ENCODE assay signal across 17 cellular contexts in the genomic region with DNA sequence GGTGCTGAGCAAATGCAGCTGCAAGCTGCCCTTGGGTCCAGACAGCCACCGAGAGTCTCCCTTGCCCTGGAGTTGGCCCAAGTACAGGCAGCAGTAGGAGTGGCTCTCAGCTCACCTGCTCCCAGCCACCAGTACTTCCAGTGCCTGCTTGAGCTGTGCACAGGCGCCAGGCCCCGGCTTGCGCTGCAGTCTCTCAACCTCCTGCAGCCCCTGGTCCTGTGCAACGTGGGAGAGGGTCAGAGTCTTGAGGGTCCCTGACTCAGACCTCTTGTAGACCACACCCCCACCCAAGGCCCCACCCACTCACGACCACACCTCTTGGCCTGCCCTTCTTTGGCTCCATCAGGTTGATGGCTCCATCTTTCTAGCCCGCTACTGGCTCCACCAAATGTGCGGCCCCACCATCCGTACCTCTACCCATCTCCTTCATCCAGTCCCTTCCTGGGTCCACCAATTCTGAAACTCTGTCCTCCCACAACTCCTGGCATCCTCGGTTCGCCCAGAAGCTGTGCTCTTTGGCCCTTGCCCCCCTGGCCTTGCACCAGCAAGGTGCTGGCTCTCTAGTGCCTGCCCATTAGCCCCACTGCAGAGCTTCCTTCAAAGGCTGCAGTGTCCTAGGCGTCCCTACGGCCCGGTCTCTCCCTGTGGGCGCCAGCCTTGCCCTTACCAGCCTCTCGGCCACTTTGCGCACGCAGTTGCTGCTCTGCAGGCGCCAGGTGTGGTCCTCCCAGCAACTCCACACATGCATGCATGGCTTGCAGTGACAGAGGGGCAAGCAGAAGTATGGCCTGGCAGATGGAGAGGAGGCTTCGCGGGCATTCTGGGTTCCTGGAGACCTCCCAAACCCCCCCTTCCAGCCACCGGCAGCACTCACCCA. TPM values are rescaled to one million over a fixed set of nuclear protein-coding genes. Genes with fewer than 3 reads are reported as not detected.
A peak's percentile ranks its signal among the peaks of the same experiment; 100 is the strongest.
DNase-seq lines count a peak whose midpoint lies in the region; ATAC-seq and TF ChIP-seq lines count a peak whose summit lies in the region.
"Had no signal": no experiment of that assay in that cellular context is flagged by ENCODE, and none has a peak within 500 bp of the region (broad histone marks: within the 10 kb centered on the region; RNA-seq: fewer than 3 reads in every experiment).

No MANE protein-coding gene starts in this region.

- H3K4me1 ChIP-seq in H9 (ENCODE audit: insufficient read depth, low read length) (no peaks in the 10 kb centered on the region), thyroid gland (peaks cover 16 to 18% of the 10 kb centered on the region in 2 donors), esophagus squamous epithelium (peaks cover 15 to 21% (median 17%) of the 10 kb centered on the region in 3 donors)
- H3K4me1 ChIP-seq: BE2C, colonic mucosa had no signal

- no peak overlapping the region for H3K4me3 ChIP-seq in thyroid gland (replicated peaks in 1 of 3)
- no peak overlapping the region for H3K4me3 ChIP-seq in esophagus squamous epithelium
- H3K4me3 ChIP-seq: colonic mucosa, GM12878, lung, tibial nerve had no signal

- H3K18ac ChIP-seq in H9 (ENCODE audit: insufficient read length, low read depth, low read length), result no peak overlapping the region

- intact Hi-C loops in thyroid gland (cut with DNase I), result no loop called here
- intact Hi-C loops in esophagus squamous epithelium (cut with DNase I), result no loop called here

- H3K27ac ChIP-seq in H9 (ENCODE audit: insufficient read length, low read depth, low read length) (no peak overlapping the region), thyroid gland (no peak overlapping the region), esophagus squamous epithelium (no peak overlapping the region)
- H3K27ac ChIP-seq: brain microvascular endothelial cell, colonic mucosa, tibial nerve had no signal

- TF ChIP-seq POLR2A in thyroid gland (IDR thresholded peaks at IDR 0.05), result no peak
- no peak for TF ChIP-seq POLR2A in esophagus squamous epithelium (IDR thresholded peaks at IDR 0.05)

- H2BK20ac ChIP-seq in H9 (ENCODE audit: low read depth, low read length, poor library complexity, severe bottlenecking), result no peak overlapping the region

- peaks cover 66% of the 10 kb centered on the region for H3K27me3 Mint-ChIP-seq in H9 (ENCODE audit: low read depth)
- H3K27me3 Mint-ChIP-seq in activated T-cell treated with anti-CD3 and anti-CD28 coated beads, Interleukin-2, amount 50 U/mL, for 72 hours (ENCODE audit: low read depth), result peaks cover 52% of the 10 kb centered on the region

- no peak overlapping the region for H2BK15ac ChIP-seq in H9 (ENCODE audit: low read depth, low read length)

- no peak overlapping the region for H2AFZ ChIP-seq in H9 (ENCODE audit: low read length)

- H4K5ac ChIP-seq in H9 (ENCODE audit: insufficient read length, low read depth, low read length), result no peak overlapping the region

- H3K9me3 ChIP-seq in H9 (ENCODE audit: control insufficient read depth, low read depth, low read length) (no peaks in the 10 kb centered on the region), thyroid gland (no peaks in the 10 kb centered on the region), esophagus squamous epithelium (no peaks in the 10 kb centered on the region)
- H3K9me3 ChIP-seq: BE2C, colonic mucosa, tibial nerve had no signal

- H2BK120ac ChIP-seq in H9 (ENCODE audit: low read depth, low read length, poor library complexity, severe bottlenecking), result no peak overlapping the region

- H4K91ac ChIP-seq in H9 (ENCODE audit: insufficient read length, low read depth, low read length), result no peak overlapping the region

- H3K79me2 ChIP-seq in H9 (ENCODE audit: insufficient read depth, low read length), result no peaks in the 10 kb centered on the region

- no peaks in the 10 kb centered on the region; a peak in 1 of 7 replicates for H3K36me3 Mint-ChIP-seq in H9 (ENCODE audit: insufficient read depth in 1 of 3, low read depth in 3 of 3)
- no peaks in the 10 kb centered on the region for H3K36me3 Mint-ChIP-seq in activated T-cell treated with anti-CD3 and anti-CD28 coated beads, Interleukin-2, amount 50 U/mL, for 72 hours (ENCODE audit: insufficient read depth in 2 of 2)

- H2AK5ac ChIP-seq in H9 (ENCODE audit: insufficient read length, low read length), result no peak overlapping the region

- no peak overlapping the region for H2BK5ac ChIP-seq in H9 (ENCODE audit: insufficient read length, low read length)

- no peak overlapping the region for H3K9ac ChIP-seq in H9 (ENCODE audit: extremely low read depth, insufficient read length, low read length)

- ATAC-seq in esophagus mucosa (peak; percentile 15), GM21528 (IDR thresholded peaks at IDR 0.05; ENCODE audit: low FRiP score, unreplicated experiment) (no peak)
- no peak for ATAC-seq in activated T-cell treated with anti-CD3 and anti-CD28 coated beads, Interleukin-2, amount 50 U/mL, for 72 hours (replicated peaks in 1 of 2)
- ATAC-seq: GM12878, sciatic nerve had no signal

- no peak overlapping the region for H2BK12ac ChIP-seq in H9 (ENCODE audit: insufficient read length, low read depth, low read length)

- H3K27me3 ChIP-seq in H9 (ENCODE audit: insufficient read depth, low read length) (peaks cover 12% of the 10 kb centered on the region; the same call in 1 of the 2 replicates), thyroid gland (no peaks in the 10 kb centered on the region), esophagus squamous epithelium (peaks cover 0 to 64% (median 3%) of the 10 kb centered on the region in 4 donors)
- H3K27me3 ChIP-seq: colonic mucosa had no signal

- peaks cover 9 to 14% of the 10 kb centered on the region in 2 experiments; a peak in 3 of 4 replicates for H3K4me1 Mint-ChIP-seq in H9
- H3K4me1 Mint-ChIP-seq in activated T-cell treated with anti-CD3 and anti-CD28 coated beads, Interleukin-2, amount 50 U/mL, for 72 hours (ENCODE audit: low read depth), result peaks cover 11% of the 10 kb centered on the region

- no peak overlapping the region for H3K23ac ChIP-seq in H9 (ENCODE audit: insufficient read length, low read depth, low read length)

- no CpG with 5 or more reads among the region's 22 CpGs for WGBS in H9 (ENCODE audit: extremely low coverage, insufficient read length, low lambda C conversion rate)
- 69 to 78% methylated on average over 22 of the region's 22 CpGs for WGBS in thyroid gland, 2 donors
- WGBS in esophagus squamous epithelium, 2 donors, result 82 to 85% methylated on average over 15 to 21 of the region's 22 CpGs

- H3K27ac Mint-ChIP-seq in H9, result no peak overlapping the region
- H3K27ac Mint-ChIP-seq in activated T-cell treated with anti-CD3 and anti-CD28 coated beads, Interleukin-2, amount 50 U/mL, for 72 hours, result no peak overlapping the region
- H3K27ac Mint-ChIP-seq: HFFc6 had no signal

- H3K36me3 ChIP-seq in thyroid gland, result no peaks in the 10 kb centered on the region
- no peaks in the 10 kb centered on the region for H3K36me3 ChIP-seq in esophagus squamous epithelium
- H3K36me3 ChIP-seq: BE2C, brain microvascular endothelial cell, colonic mucosa, tibial nerve had no signal

- H3K56ac ChIP-seq in H9 (ENCODE audit: insufficient read length, low read depth, low read length), result no peak overlapping the region

- H3K23me2 ChIP-seq in H9 (ENCODE audit: insufficient read length, low read depth, low read length, poor library complexity, severe bottlenecking), result peaks cover 16% of the 10 kb centered on the region

- DNase-seq in H9 (peak; percentile 40), NCI-H510A treated with DMSO at 0.1 percent for 48 hours (lab: John Stamatoyannopoulos, UW) (peak; percentile 28), thyroid gland (peak; percentile 56 to 63), esophagus squamous epithelium (lab: John Stamatoyannopoulos, UW) (no peak)
- no peak for DNase-seq in activated T-cell treated with anti-CD3 and anti-CD28 coated beads, Interleukin-2, amount 50 U/mL, for 72 hours
- DNase-seq: activated CD4-positive, alpha-beta T cell treated with anti-CD3 and anti-CD28 coated beads for 1 hour; BE2C; brain microvascular endothelial cell; colonic mucosa; HFFc6; stimulated activated naive CD4-positive, alpha-beta T cell treated with Interleukin-2 at 50 U/mL for 16 hours had no signal

- no peak overlapping the region for H3K4ac ChIP-seq in H9 (ENCODE audit: low read depth, low read length)

- no peaks in the 10 kb centered on the region for H3K79me1 ChIP-seq in H9 (ENCODE audit: insufficient read depth, low read depth, low read length, poor library complexity, severe bottlenecking)

- H3K4me2 ChIP-seq in H9 (ENCODE audit: insufficient read depth, insufficient read length, low read length), result no peak overlapping the region

- no peak overlapping the region for H4K8ac ChIP-seq in H9 (replicated peaks; ENCODE audit: insufficient read length, low read depth, low read length)

- TF ChIP-seq CTCF in H9 (conservative IDR thresholded peaks at IDR 0.05) (no peak), thyroid gland (IDR thresholded peaks at IDR 0.05) (no peak), esophagus squamous epithelium (IDR thresholded peaks at IDR 0.05) (no peak)

- no peak overlapping the region for H3K4me3 Mint-ChIP-seq in H9
- no peak overlapping the region for H3K4me3 Mint-ChIP-seq in activated T-cell treated with anti-CD3 and anti-CD28 coated beads, Interleukin-2, amount 50 U/mL, for 72 hours
- H3K4me3 Mint-ChIP-seq: HFFc6 had no signal

- no peak overlapping the region for H3K14ac ChIP-seq in H9 (ENCODE audit: insufficient read depth, low read length)

- no peaks in the 10 kb centered on the region for H3K9me3 Mint-ChIP-seq in H9
- H3K9me3 Mint-ChIP-seq in activated T-cell treated with anti-CD3 and anti-CD28 coated beads, Interleukin-2, amount 50 U/mL, for 72 hours, result no peaks in the 10 kb centered on the region
- H3K9me3 Mint-ChIP-seq: HFFc6 had no signal

- H4K20me1 ChIP-seq in H9 (ENCODE audit: control insufficient read depth, insufficient read depth, insufficient read length), result no peaks in the 10 kb centered on the region

- H3T11ph ChIP-seq in H9 (ENCODE audit: low read length), result no peak overlapping the region

RNA-seq across cellular contexts. Expression of gene SPAG4, which starts 16.5 kb away (rescaled TPM):
- total RNA-seq in H9 (2021) (4.9 and 5.3 TPM in 2 replicates), esophagus mucosa (3.3 TPM), thyroid gland (1 to 10 TPM; 2.3 to 6.6 (median 5.5) TPM), esophagus squamous epithelium (1 to 10 TPM in 2 of 4 donors, under 1 TPM in 2; 0.44 to 4.8 (median 2.6) TPM)
- total RNA-seq in activated T-cell treated with anti-CD3 and anti-CD28 coated beads, Interleukin-2, amount 50 U/mL, for 72 hours, result 1 to 10 TPM; 8.7 to 9.8 TPM

RNA-seq across cellular contexts. Expression of gene ERGIC3, which starts 57.3 kb away (rescaled TPM):
- total RNA-seq in H9 (2021) (187 and 188 TPM in 2 replicates), esophagus mucosa (168 TPM), thyroid gland (100 to 1,000 TPM; 194 to 419 (median 250) TPM), esophagus squamous epithelium (100 to 1,000 TPM; 121 to 260 (median 189) TPM)
- total RNA-seq in activated T-cell treated with anti-CD3 and anti-CD28 coated beads, Interleukin-2, amount 50 U/mL, for 72 hours, result 100 to 1,000 TPM; 139 to 145 TPM

Comparison
In these comparisons a context has a peak if more than half of its experiments do, and no peak if none do; other contexts are left out.
1. DNase-seq: peak in H9 (single experiment), NCI-H510A treated with DMSO at 0.1 percent for 48 hours (single experiment) and thyroid gland (2 of 2); none in esophagus squamous epithelium (single experiment) and activated T-cell treated with anti-CD3 and anti-CD28 coated beads, Interleukin-2, amount 50 U/mL, for 72 hours (0 of 2).